7 cellular contexts compared by ENCODE assay signal in the genomic region with DNA sequence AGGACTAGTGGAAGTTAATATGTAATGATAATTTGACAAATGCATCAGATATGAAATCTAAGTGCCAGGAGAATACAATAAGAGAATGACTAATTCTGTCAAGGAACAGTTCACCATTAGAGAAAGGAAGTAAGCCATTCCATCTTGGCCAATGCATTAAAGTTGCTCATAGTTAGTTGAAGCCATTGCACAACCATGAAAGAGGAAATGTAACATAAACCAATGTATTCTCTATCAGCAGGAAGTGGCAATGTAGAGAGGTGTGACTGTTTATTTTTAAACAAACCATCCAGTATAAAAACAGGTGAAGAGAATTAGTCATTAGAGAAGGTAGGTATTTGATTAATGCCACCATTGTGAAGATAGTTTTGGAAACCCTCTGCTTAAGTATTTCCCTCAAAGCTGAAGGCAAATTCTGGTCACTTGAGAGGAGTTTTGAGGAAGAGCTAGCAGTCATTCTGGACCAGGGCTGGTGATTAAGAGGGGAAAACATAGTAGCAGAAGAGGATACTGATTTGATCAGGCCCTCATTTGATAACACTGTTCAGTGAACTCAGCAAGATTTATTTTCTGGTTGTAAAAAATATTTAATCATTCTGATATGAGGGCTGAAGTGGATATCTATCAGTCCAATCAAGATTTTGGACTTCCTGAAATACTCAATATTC. TPM values are rescaled to one million over a fixed set of nuclear protein-coding genes. Genes with fewer than 3 reads are reported as not detected.
DNase-seq lines count a peak whose midpoint lies in the region; ATAC-seq, FAIRE-seq and TF ChIP-seq lines count a peak whose summit lies in the region.

No MANE protein-coding gene starts in this region.

- no peak for TF ChIP-seq CTCF in GM12878 (IDR thresholded peaks at IDR 0.05 in 2 of 3, conservative IDR thresholded peaks at IDR 0.05 in 1 of 3; ENCODE audit: control insufficient read depth in 2 of 3, extremely low read depth in 1 of 3, insufficient read depth in 1 of 3, low read depth in 3 of 3, low read length in 3 of 3)
- no peak for TF ChIP-seq CTCF in osteocyte (IDR thresholded peaks at IDR 0.05)

- no TSS peak for BruUV-seq in GM12878 (replicated peaks; lab: Mats Ljungman, UMichigan)

- POLR2A ChIA-PET in GM12878 (lab: Charles Lee): interaction anchor here (0.7 kb wide), 1 partner anchor 22 kb away, joined by 3 read pairs; no protein-coding TSS in a partner anchor

- H3K4me1 Mint-ChIP-seq in osteocyte (ENCODE audit: unreplicated experiment): peaks cover 43% of the 10 kb centered on the region

- no peak for TF ChIP-seq POLR2A in GM12878 (IDR thresholded peaks at IDR 0.05; ENCODE audit: low read depth, low read length)

- ATAC-seq in GM12878: peak; percentile 84
- ATAC-seq in HG03432 (IDR thresholded peaks at IDR 0.05; ENCODE audit: unreplicated experiment): no peak

- no peaks in the 10 kb centered on the region for H3K36me3 ChIP-seq in GM12878 (ENCODE audit: control insufficient read depth in 2 of 2, insufficient read depth in 2 of 2, low read length in 1 of 2)

- H2AFZ ChIP-seq in GM12878 (ENCODE audit: control insufficient read depth, low read depth, low read length): peak overlapping the region; percentile 45; the same call in 1 of the 2 replicates

- in situ Hi-C loops in GM12878 (cut with MboI): no loop called here

- no peaks in the 10 kb centered on the region for H3K79me2 ChIP-seq in GM12878 (ENCODE audit: control insufficient read depth, insufficient read depth, low read length)

- no peaks in the 10 kb centered on the region for H3K36me3 Mint-ChIP-seq in osteocyte (ENCODE audit: unreplicated experiment)

- DNase-seq in GM19239 (ENCODE audit: insufficient read length, low spot score) (peak; percentile 16), LHCN-M2 (ENCODE audit: low read depth) (peak; percentile 85), GM12878 (ENCODE audit: low read depth, low spot score) (no peak), osteocyte (ENCODE audit: extremely low spot score, unreplicated experiment) (no peak), DMS79 treated with DMSO at 0.1 percent for 48 hours (lab: John Stamatoyannopoulos, UW) (no peak), dedifferentiated amniotic fluid mesenchymal stem cell (ENCODE audit: extremely low spot score) (no peak)

- FAIRE-seq in GM19239 (lab: Jason Lieb, UNC): peak; percentile 18
- FAIRE-seq in GM12878 (lab: Jason Lieb, UNC): peak; percentile 27

- H3K9me3 Mint-ChIP-seq in osteocyte (ENCODE audit: unreplicated experiment): no peaks in the 10 kb centered on the region

- 0 out of 2 replicates have a peak overlapping the region, but pooled peaks have one; percentile 10 for H3K4me2 ChIP-seq in GM12878 (ENCODE audit: control insufficient read depth, insufficient read depth)

- intact Hi-C loops in GM12878 (cut with micrococcal nuclease; ENCODE audit: unreplicated experiment): no loop called here

- H3K27me3 Mint-ChIP-seq in osteocyte (ENCODE audit: unreplicated experiment): no peaks in the 10 kb centered on the region

- CTCF ChIA-PET in GM12878 (lab: Yijun Ruan, JAX): interaction anchor here (1.3 to 2.1 kb wide), 2 partner anchors 10 to 100 kb away, joined by 3 to 4 read pairs; partner anchors contain the start of gene ANXA2

- no peak for TF ChIP-seq RAD21 in GM12878 (IDR thresholded peaks at IDR 0.05; ENCODE audit: insufficient read depth, low read depth, low read length)

- no peaks in the 10 kb centered on the region for H4K20me1 ChIP-seq in GM12878 (ENCODE audit: control insufficient read depth, insufficient read depth)

- no peak for TF ChIP-seq EP300 in GM12878 (IDR thresholded peaks at IDR 0.05; ENCODE audit: borderline replicate concordance in 1 of 2, control insufficient read depth in 1 of 2, low read depth in 2 of 2, low read length in 2 of 2)

- no peaks in the 10 kb centered on the region for H3K9me3 ChIP-seq in GM12878 (replicated peaks; ENCODE audit: control insufficient read depth, insufficient read depth, low read length)

- RAD21 ChIA-PET in GM12878 (lab: Charles Lee; ENCODE audit: unreplicated experiment): no interaction called here

- SMC1A ChIA-PET in GM12878 (lab: Charles Lee; ENCODE audit: uncharacterized antibody, unreplicated experiment): interaction anchor here (0.6 to 1.5 kb wide), 2 partner anchors 16 to 80 kb away, joined by 3 read pairs; no protein-coding TSS in a partner anchor

- peak overlapping the region; percentile 36 for H3K27ac Mint-ChIP-seq in osteocyte (ENCODE audit: unreplicated experiment)

- no peak overlapping the region; the same call in 1 of the 2 replicates for H3K27ac ChIP-seq in GM12878 (ENCODE audit: control insufficient read depth, insufficient read depth)

- H3K4me1 ChIP-seq in GM12878 (ENCODE audit: control insufficient read depth, insufficient read depth, low read length): no peaks in the 10 kb centered on the region

- no peak overlapping the region for H3K4me3 ChIP-seq in GM12878

- H3K27me3 ChIP-seq in GM12878 (replicated peaks in 1 of 2; ENCODE audit: control insufficient read depth in 2 of 2, insufficient read depth in 2 of 2, low read length in 1 of 2): no peaks in the 10 kb centered on the region

- H3K9ac ChIP-seq in GM12878 (ENCODE audit: control insufficient read depth, insufficient read depth, low read length): no peak overlapping the region

- no peak overlapping the region for H3K4me3 Mint-ChIP-seq in osteocyte (ENCODE audit: unreplicated experiment)

TF ChIP-seq in GM12878, 131 proteins besides CTCF, POLR2A, EP300 and RAD21:
- TF ChIP-seq PML (IDR thresholded peaks at IDR 0.05; ENCODE audit: low read length) (no peak), SREBF1 (IDR thresholded peaks at IDR 0.05; ENCODE audit: low read length) (no peak), SPI1 (IDR thresholded peaks at IDR 0.05; ENCODE audit: borderline replicate concordance, insufficient read depth, low read depth, low read length) (peak; percentile 53; the same call in 1 of the 2 replicates), ZBTB4 (CRISPR knock-in tag; IDR thresholded peaks at IDR 0.05) (no peak), BACH1 (IDR thresholded peaks at IDR 0.05; ENCODE audit: borderline replicate concordance) (no peak), CEBPB (IDR thresholded peaks at IDR 0.05; ENCODE audit: borderline replicate concordance in 1 of 2, low read depth in 2 of 2, low read length in 2 of 2) (peak in 1 of 2 experiments; percentile 60; a peak in 1 of 4 replicates)

RNA-seq across cellular contexts. Expression of gene ANXA2, which starts 10.8 kb away (rescaled TPM):
- 3,230 and 3,804 TPM in 2 replicates for total RNA-seq in LHCN-M2 (2014; rRNA removed)
- polyA plus RNA-seq in LHCN-M2 (2012): 7,075 TPM
- total RNA-seq in GM12878 (2013; cell fraction: nucleolus; rRNA removed): 89.8 and 93.3 TPM in 2 replicates
- total RNA-seq in GM12878 (2014; rRNA removed): 212 and 231 TPM in 2 replicates
- total RNA-seq in GM12878 (2014; rRNA removed; fragmentation: Illumina TruSeq; extraction: Trizol): 221 and 227 TPM in 2 replicates
- 169 and 170 TPM in 2 replicates for total RNA-seq in GM12878 (2021)
- 71.2 TPM for polyA plus RNA-seq in GM12878 (2011; ENCODE audit: low read depth)
- polyA plus RNA-seq in GM12878 (2011; rRNA removed): 133 and 135 TPM in 2 replicates
- polyA plus RNA-seq in GM12878 (2011; cell fraction: cytosol; rRNA removed): 138 and 142 TPM in 2 replicates
- 90.4 and 108 TPM in 2 replicates for polyA plus RNA-seq in GM12878 (2011; cell fraction: nucleus; rRNA removed)
- 72.1 and 77.2 TPM in 2 replicates for polyA plus RNA-seq in GM12878 (2012)
- polyA plus RNA-seq in GM12878 (2014; fragmentation: Illumina TruSeq; extraction: Trizol): 324 and 357 TPM in 2 replicates
- 100 to 1,000 TPM; 507 to 540 TPM for polyA plus RNA-seq in GM12878 (2014; fragmentation: Nextera tagmentation; extraction: Ambion mirVana)
- 226 and 248 TPM in 2 replicates for polyA plus RNA-seq in GM12878 (2014; rRNA removed)
- 100 to 1,000 TPM; 314 to 343 TPM for polyA plus RNA-seq in GM12878 (2016; fragmentation: Nextera tagmentation; extraction: Ambion mirVana)
- polyA minus RNA-seq in GM12878 (2011; rRNA and poly(A)+ RNA removed): 111 and 127 TPM in 2 replicates
- 33.4 and 39.4 TPM in 2 replicates for polyA minus RNA-seq in GM12878 (2011; cell fraction: cytosol; rRNA and poly(A)+ RNA removed)
- 30.0 and 49.5 TPM in 2 replicates for polyA minus RNA-seq in GM12878 (2011; cell fraction: nucleus; rRNA and poly(A)+ RNA removed)
- total RNA-seq in osteocyte: 2,961 and 3,149 TPM in 2 replicates

Comparison
In these comparisons a context has a peak if more than half of its experiments do, and no peak if none do; other contexts are left out.
1. DNase-seq: peak in GM19239 (single experiment) and LHCN-M2 (single experiment); none in GM12878 (single experiment), osteocyte (single experiment), DMS79 treated with DMSO at 0.1 percent for 48 hours (single experiment) and dedifferentiated amniotic fluid mesenchymal stem cell (single experiment).
2. RNA of gene ANXA2, which starts 10.8 kb away (total RNA-seq): 3,230 to 3,804 TPM in LHCN-M2 and 2,961 to 3,149 TPM in osteocyte; 89.8 to 231 TPM in GM12878; every median in the first group is over 10 times any median in the second.